9 cellular contexts compared by ENCODE assay signal in the genomic region with DNA sequence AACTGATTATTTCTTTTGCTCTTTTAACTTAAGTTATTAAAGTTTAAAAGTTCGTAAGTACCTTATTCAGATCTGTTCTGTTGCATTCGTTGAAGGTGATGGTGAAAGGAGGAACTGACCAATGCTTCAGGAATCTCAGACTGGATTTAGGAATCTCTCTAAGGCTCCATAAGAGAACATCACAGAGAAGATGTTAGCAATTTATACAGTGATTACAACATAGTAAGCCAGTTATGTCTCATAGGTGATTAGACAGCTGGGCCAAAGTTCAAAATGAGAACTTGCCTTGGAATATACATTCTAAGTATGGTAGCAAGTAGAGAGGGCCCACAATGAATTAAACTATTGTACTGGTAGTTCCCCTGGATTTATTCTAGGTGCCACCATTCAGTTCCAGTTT. TPM values are rescaled to one million over a fixed set of nuclear protein-coding genes. Genes with fewer than 3 reads are reported as not detected.
DNase-seq lines count a peak whose midpoint lies in the region; ATAC-seq, FAIRE-seq and TF ChIP-seq lines count a peak whose summit lies in the region.
"Had no signal": no experiment of that assay in that cellular context is flagged by ENCODE, and none has a peak within 500 bp of the region (broad histone marks: within the 10 kb centered on the region; RNA-seq: fewer than 3 reads in every experiment).

No MANE protein-coding gene starts in this region.

- no peak for TF ChIP-seq POLR2A in GM12891 (IDR thresholded peaks at IDR 0.05; ENCODE audit: low read depth, low read length)

- peaks cover 3% of the 10 kb centered on the region for H3K36me3 Mint-ChIP-seq in osteocyte (ENCODE audit: unreplicated experiment)

- H3K4me1 Mint-ChIP-seq in osteocyte (ENCODE audit: unreplicated experiment) = peaks cover 29% of the 10 kb centered on the region

- no peak overlapping the region for H3K27ac ChIP-seq in substantia nigra (ENCODE audit: low read depth, low read length, poor library complexity, severe bottlenecking)
- H3K27ac ChIP-seq: skin epidermis had no signal

- no peak for TF ChIP-seq CTCF in osteocyte (IDR thresholded peaks at IDR 0.05)

- H3K27me3 Mint-ChIP-seq in osteocyte (ENCODE audit: unreplicated experiment) = no peaks in the 10 kb centered on the region

- H3K4me3 Mint-ChIP-seq in osteocyte (ENCODE audit: unreplicated experiment) = peak overlapping the region; percentile 18

- H3K9me3 Mint-ChIP-seq in osteocyte (ENCODE audit: unreplicated experiment) = no peaks in the 10 kb centered on the region

- no peak overlapping the region for H3K27ac Mint-ChIP-seq in osteocyte (ENCODE audit: unreplicated experiment)

- DNase-seq in GM03348 (ENCODE audit: low spot score) (peak; percentile 52), NCI-H226 (peak; percentile 78), dedifferentiated amniotic fluid mesenchymal stem cell (ENCODE audit: extremely low spot score) (peak; percentile 19), osteocyte (ENCODE audit: extremely low spot score, unreplicated experiment) (no peak), GM12891 (ENCODE audit: insufficient read length, low spot score) (no peak), substantia nigra (lab: John Stamatoyannopoulos, UW) (no peak)
- DNase-seq: NCI-H510A had no signal

- FAIRE-seq in GM12891 (lab: Jason Lieb, UNC) = no peak

- no peak for ATAC-seq in GM21717 (IDR thresholded peaks at IDR 0.05; ENCODE audit: unreplicated experiment)

TF ChIP-seq in GM12891, 5 proteins besides CTCF, POLR2A, EP300 and RAD21:
- no peak for TF ChIP-seq PAX5 (IDR thresholded peaks at IDR 0.05; ENCODE audit: insufficient read depth, low read length, severe bottlenecking)
- TF ChIP-seq TAF1 (IDR thresholded peaks at IDR 0.05; ENCODE audit: low read depth, low read length) = no peak
- no peak for TF ChIP-seq POLR2AphosphoS5 (IDR thresholded peaks at IDR 0.05; ENCODE audit: low read depth, low read length)
- TF ChIP-seq POU2F2 (IDR thresholded peaks at IDR 0.05; ENCODE audit: low read depth, low read length) = no peak
- no peak for TF ChIP-seq SPI1 (IDR thresholded peaks at IDR 0.05; ENCODE audit: low read depth, low read length)

RNA-seq across cellular contexts. Expression of a gene that starts 3.2 kb away (rescaled TPM):
- 3.8 and 4.2 TPM in 2 replicates for total RNA-seq in osteocyte
- 6.9 TPM for polyA plus RNA-seq in GM12891 (2012; ENCODE audit: low read depth, missing spikeins)

RNA-seq across cellular contexts. Expression of a gene that starts 32.9 kb away (rescaled TPM):
- 29.4 and 30.6 TPM in 2 replicates for total RNA-seq in osteocyte
- polyA plus RNA-seq in GM12891 (2012; ENCODE audit: low read depth, missing spikeins) = 0.06 TPM

Comparison
In these comparisons a context has a peak if more than half of its experiments do, and no peak if none do; other contexts are left out.
1. DNase-seq: peak in GM03348 (single experiment), NCI-H226 (single experiment) and dedifferentiated amniotic fluid mesenchymal stem cell (single experiment); none in osteocyte (single experiment), GM12891 (single experiment) and substantia nigra (0 of 49).